14 cellular contexts compared by ENCODE assay signal in genomic region chr5:133870661-133871060, GRCh38.
DNase-seq lines count a peak whose midpoint lies in the region; ATAC-seq, FAIRE-seq and TF ChIP-seq lines count a peak whose summit lies in the region.
"Had no signal": no experiment of that assay in that cellular context is flagged by ENCODE, and none has a peak within 500 bp of the region (broad histone marks: within the 10 kb centered on the region; RNA-seq: fewer than 3 reads in every experiment).

No MANE protein-coding gene starts in this region.

- H3K9me3 Mint-ChIP-seq in HFFc6 (peaks cover 9% of the 10 kb centered on the region), astrocyte (ENCODE audit: unreplicated experiment) (no peaks in the 10 kb centered on the region), WTC11 (peaks cover 19% of the 10 kb centered on the region)

- peaks cover 38% of the 10 kb centered on the region for H3K27me3 Mint-ChIP-seq in HFFc6 (ENCODE audit: insufficient read depth)
- peaks cover 24% of the 10 kb centered on the region for H3K27me3 Mint-ChIP-seq in astrocyte (ENCODE audit: low read depth, unreplicated experiment)
- H3K27me3 Mint-ChIP-seq in WTC11 (ENCODE audit: low read depth), result no peaks in the 10 kb centered on the region

- H3K27ac Mint-ChIP-seq in HFFc6 (peak overlapping the region; percentile 25; the same call in 1 of the 2 replicates), astrocyte (ENCODE audit: unreplicated experiment) (no peak overlapping the region), WTC11 (no peak overlapping the region)

- peak; percentile 76 for DNase-seq in AG09309 (ENCODE audit: low read depth)
- DNase-seq in HFFc6, result peak; percentile 80
- peak; percentile 98 for DNase-seq in astrocyte (ENCODE audit: low read depth)
- peak; percentile 64 for DNase-seq in mesenteric fat pad (ENCODE audit: low spot score)
- DNase-seq in NCI-H1092 treated with DMSO at 0.1 percent for 48 hours (lab: John Stamatoyannopoulos, UW), result no peak
- DNase-seq in G401 (ENCODE audit: low spot score), result no peak
- no peak for DNase-seq in WTC11 (ENCODE audit: low spot score)
- DNase-seq: erythroblast; Kasumi-1; NCI-H2227 treated with DMSO at 0.1 percent for 48 hours; stimulated activated CD8-positive, alpha-beta memory T cell treated with anti-CD3 and anti-CD28 coated beads, Interleukin-4, amount 100 ng/mL, for 48 hours had no signal

- H3K36me3 ChIP-seq in astrocyte (ENCODE audit: insufficient read depth, low read length), result no peaks in the 10 kb centered on the region
- H3K36me3 ChIP-seq: breast epithelium, HAP-1 had no signal

- peaks cover 2% of the 10 kb centered on the region for H3K27me3 ChIP-seq in astrocyte (ENCODE audit: insufficient read depth, low read length)
- H3K27me3 ChIP-seq: breast epithelium had no signal

- no peaks in the 10 kb centered on the region for H3K9me3 ChIP-seq in astrocyte (ENCODE audit: insufficient read depth, low read depth, low read length)
- H3K9me3 ChIP-seq: HAP-1 had no signal

- no peak overlapping the region for H3K4me3 ChIP-seq in AG09309 (ENCODE audit: control insufficient read depth, low read depth, low read length)
- no peak overlapping the region for H3K4me3 ChIP-seq in astrocyte (ENCODE audit: insufficient read depth, low read depth, low read length)
- H3K4me3 ChIP-seq: breast epithelium, HAP-1 had no signal

- no peaks in the 10 kb centered on the region for H4K20me1 ChIP-seq in astrocyte (ENCODE audit: insufficient read depth, low read length)

- in situ Hi-C loops in G401 (cut with HindIII; ENCODE audit: low sequenced_read_pairs), result no loop called here

- ATAC-seq in HG03025 (IDR thresholded peaks at IDR 0.05; ENCODE audit: low FRiP score, unreplicated experiment) (no peak), WTC11 (no peak)

- H3K4me1 Mint-ChIP-seq in HFFc6 (ENCODE audit: low read depth) (peaks cover 34% of the 10 kb centered on the region), astrocyte (ENCODE audit: low read depth, unreplicated experiment) (peaks cover 31% of the 10 kb centered on the region), WTC11 (no peaks in the 10 kb centered on the region)

- no peaks in the 10 kb centered on the region for H3K79me2 ChIP-seq in astrocyte (ENCODE audit: insufficient read depth, low read length)

- FAIRE-seq in astrocyte (lab: Jason Lieb, UNC), result peak; percentile 65

- POLR2A ChIA-PET in WTC11 (lab: Charles Lee), result no interaction called here

- H3K9ac ChIP-seq in astrocyte (ENCODE audit: low read length), result no peak overlapping the region

- peak overlapping the region; percentile 35 for H3K27ac ChIP-seq in astrocyte (ENCODE audit: low read depth, low read length)
- H3K27ac ChIP-seq: breast epithelium had no signal

- H3K4me3 Mint-ChIP-seq in HFFc6, result peak overlapping the region; percentile 39; the same call in 1 of the 2 replicates
- H3K4me3 Mint-ChIP-seq in astrocyte (ENCODE audit: unreplicated experiment), result no peak overlapping the region
- H3K4me3 Mint-ChIP-seq in WTC11, result no peak overlapping the region

- TF ChIP-seq CTCF in AG09309 (IDR thresholded peaks at IDR 0.05; ENCODE audit: control insufficient read depth, insufficient read depth, low read depth, low read length, missing control alignments), result no peak
- TF ChIP-seq CTCF in HFFc6 (IDR thresholded peaks at IDR 0.05), result no peak
- no peak for TF ChIP-seq CTCF in astrocyte (IDR thresholded peaks at IDR 0.05; ENCODE audit: insufficient read depth, low read depth, low read length)
- no peak for TF ChIP-seq CTCF in WTC11 (IDR thresholded peaks at IDR 0.05)

- no peak overlapping the region for H2AFZ ChIP-seq in astrocyte (ENCODE audit: low read depth, low read length)

- no peaks in the 10 kb centered on the region for H3K36me3 Mint-ChIP-seq in HFFc6 (ENCODE audit: low read depth)
- H3K36me3 Mint-ChIP-seq in astrocyte (ENCODE audit: low read depth, unreplicated experiment), result no peaks in the 10 kb centered on the region
- H3K36me3 Mint-ChIP-seq in WTC11, result peaks cover 7% of the 10 kb centered on the region

- peaks cover 38% of the 10 kb centered on the region for H3K4me1 ChIP-seq in astrocyte (ENCODE audit: insufficient read depth, low read length)
- H3K4me1 ChIP-seq: breast epithelium, HAP-1 had no signal

- CTCF ChIA-PET in WTC11 (lab: Charles Lee), result interaction anchor here (0.5 to 1.8 kb wide), 10 partner anchors 33 to 529 kb away, joined by 3 to 10 read pairs (median 3); no protein-coding TSS in a partner anchor

- peak overlapping the region; percentile 36 for H3K4me2 ChIP-seq in astrocyte (ENCODE audit: low read length)

TF ChIP-seq in WTC11, 78 proteins besides CTCF, POLR2A, EP300 and RAD21:
- TF ChIP-seq NFATC4 (CRISPR knock-in tag; IDR thresholded peaks at IDR 0.05) (no peak), ELF4 (CRISPR knock-in tag; IDR thresholded peaks at IDR 0.05; ENCODE audit: low read depth) (no peak), IRF2 (CRISPR knock-in tag; IDR thresholded peaks at IDR 0.05; ENCODE audit: borderline replicate concordance, low read depth) (no peak), ZNF121 (CRISPR knock-in tag; IDR thresholded peaks at IDR 0.05) (no peak), ETV6 (CRISPR knock-in tag; IDR thresholded peaks at IDR 0.05) (no peak), RELA (CRISPR knock-in tag; IDR thresholded peaks at IDR 0.05; ENCODE audit: borderline replicate concordance) (no peak), IRF1 (CRISPR knock-in tag; IDR thresholded peaks at IDR 0.05) (no peak), ZNF423 (CRISPR knock-in tag; IDR thresholded peaks at IDR 0.05) (no peak)

Comparison
In these comparisons a context has a peak if more than half of its experiments do, and no peak if none do; other contexts are left out.
1. DNase-seq: peak in AG09309 (single experiment), HFFc6 (single experiment), astrocyte (single experiment) and mesenteric fat pad (single experiment); none in NCI-H1092 treated with DMSO at 0.1 percent for 48 hours (single experiment), G401 (single experiment) and WTC11 (single experiment).